16 cellular contexts compared by ENCODE assay signal in the genomic region with DNA sequence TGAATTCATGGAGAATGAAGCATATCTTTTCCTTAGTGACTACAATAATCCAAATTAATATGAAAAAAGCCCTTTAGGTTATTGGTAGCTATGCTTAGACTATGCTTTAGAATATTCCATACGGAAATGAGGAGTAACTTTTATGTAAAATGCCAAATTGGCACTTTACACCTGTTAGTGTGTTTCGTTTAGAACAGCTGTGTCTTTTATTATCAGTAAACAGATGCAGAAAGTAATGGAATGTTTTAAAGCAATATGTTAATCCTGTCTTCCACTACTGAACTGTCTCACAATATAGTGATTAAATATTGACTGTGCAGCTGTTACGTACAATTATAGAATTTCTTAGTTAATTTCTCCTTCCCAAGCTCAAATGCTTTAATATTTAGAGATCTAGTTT.
DNase-seq lines count a peak whose midpoint lies in the region; FAIRE-seq and TF ChIP-seq lines count a peak whose summit lies in the region.
"Had no signal": no experiment of that assay in that cellular context is flagged by ENCODE, and none has a peak within 500 bp of the region (broad histone marks: within the 10 kb centered on the region; RNA-seq: fewer than 3 reads in every experiment).

No MANE protein-coding gene starts in this region.

- no peak for TF ChIP-seq CTCF in D721Med (IDR thresholded peaks at IDR 0.05; ENCODE audit: insufficient read depth, missing control alignments)

- peak; percentile 63 for FAIRE-seq in D721Med (lab: Jason Lieb, UNC)
- FAIRE-seq: GM12892, GM19239, H1 had no signal

- no peak for DNase-seq in D721Med (ENCODE audit: insufficient read length, low spot score)
- DNase-seq in LHCN-M2 (ENCODE audit: low read depth): peak; percentile 34
- DNase-seq in myocyte (ENCODE audit: low read depth): peak; percentile 11
- no peak for DNase-seq in OCI-M1 (lab: John Stamatoyannopoulos, UW)
- no peak for DNase-seq in NCI-H524 (lab: John Stamatoyannopoulos, UW)
- DNase-seq in NCI-H69 (lab: John Stamatoyannopoulos, UW): no peak
- DNase-seq: Caco-2; CD4-positive, CD25-positive, alpha-beta regulatory T cell; CD8-positive, alpha-beta T cell; DND-41; GM23248; H7; HCEC 1CT had no signal

Comparison
In these comparisons a context has a peak if more than half of its experiments do, and no peak if none do; other contexts are left out.
1. DNase-seq: peak in LHCN-M2 (single experiment) and myocyte (single experiment); none in D721Med (single experiment), OCI-M1 (single experiment), NCI-H524 (0 of 2) and NCI-H69 (single experiment).